ENCODE assay signal across 8 cellular contexts in genomic region chr17:82297280-82297803, GRCh38. TPM values are rescaled to one million over a fixed set of nuclear protein-coding genes. Genes with fewer than 3 reads are reported as not detected.
DNase-seq lines count a peak whose midpoint lies in the region; ATAC-seq, FAIRE-seq and TF ChIP-seq lines count a peak whose summit lies in the region.

No MANE protein-coding gene starts in this region.

- peaks cover 63 to 76% of the 10 kb centered on the region in 2 experiments for H3K4me1 ChIP-seq in K562 (replicated peaks in 1 of 2; ENCODE audit: control insufficient read depth in 2 of 2, insufficient read depth in 2 of 2, low read length in 2 of 2)
- H3K4me1 ChIP-seq in HAP-1: peaks cover 2% of the 10 kb centered on the region; the same call in 1 of the 2 replicates
- H3K4me1 ChIP-seq in Caco-2: peaks cover 34% of the 10 kb centered on the region

- no peaks in the 10 kb centered on the region for H3K27me3 ChIP-seq in K562 (ENCODE audit: control insufficient read depth in 2 of 2, insufficient read depth in 2 of 2, low read length in 2 of 2)
- H3K27me3 ChIP-seq in HAP-1 (ENCODE audit: low read depth): peaks cover 18% of the 10 kb centered on the region; the same call in 1 of the 2 replicates
- no peaks in the 10 kb centered on the region for H3K27me3 ChIP-seq in Caco-2 (replicated peaks; ENCODE audit: control insufficient read depth, insufficient read depth, low read length)

- no peaks in the 10 kb centered on the region for H3K9me3 Mint-ChIP-seq in Caco-2 (ENCODE audit: unreplicated experiment)

- in situ Hi-C loops in K562 (cut with MboI): no loop called here
- in situ Hi-C loops in HAP-1 (cut with MboI; ENCODE audit: low sequenced_read_pairs): no loop called here

- H3K9me3 ChIP-seq in K562 (replicated peaks; ENCODE audit: control insufficient read depth, insufficient read depth, low read depth, low read length) (no peaks in the 10 kb centered on the region), HAP-1 (no peaks in the 10 kb centered on the region), Caco-2 (no peaks in the 10 kb centered on the region)

- peak overlapping the region; percentile 79 for H3K4me2 ChIP-seq in K562 (ENCODE audit: insufficient read depth, low read length)

- no peak for FAIRE-seq in K562 (lab: Jason Lieb, UNC)

- H3K4me3 Mint-ChIP-seq in Caco-2 (ENCODE audit: unreplicated experiment): no peak overlapping the region

- TF ChIP-seq CTCF in K562 (IDR thresholded peaks at IDR 0.05 in 2 of 3, conservative IDR thresholded peaks at IDR 0.05 in 1 of 3; ENCODE audit: insufficient read depth in 2 of 3, low read depth in 1 of 3, low read length in 3 of 3) (no peak), lower leg skin (IDR thresholded peaks at IDR 0.05) (no peak), Caco-2 (IDR thresholded peaks at IDR 0.05; ENCODE audit: insufficient read depth in 1 of 2, low read depth in 1 of 2, low read length in 1 of 2, severe bottlenecking in 1 of 2, unreplicated experiment in 1 of 2) (no peak)

- H3K4me3 ChIP-seq in K562 (peak overlapping the region; percentile 26; the same call in 1 of the 2 replicates), lower leg skin (ENCODE audit: low read depth, poor library complexity, severe bottlenecking) (no peak overlapping the region), HAP-1 (no peak overlapping the region), Caco-2 (ENCODE audit: low read depth, low read length) (no peak overlapping the region)

- H3K27ac ChIP-seq in K562 (ENCODE audit: extremely low read depth, low read depth, low read length): peak overlapping the region; percentile 67

- peak overlapping the region; percentile 96 for H2AFZ ChIP-seq in K562 (ENCODE audit: low read depth, low read length)

- DNase-seq in GF-D8 (lab: John Stamatoyannopoulos, UW): peak; percentile 54
- peak; percentile 52 for DNase-seq in UCSD-AML1 (lab: John Stamatoyannopoulos, UW; ENCODE audit: unreplicated experiment)
- peak in 3 of 4 experiments; percentile 45 to 65 (median 59) for DNase-seq in K562 (ENCODE audit: extremely low read depth in 1 of 4, low spot score in 3 of 4)
- peak; percentile 90 to 98 for DNase-seq in lower leg skin (ENCODE audit: low spot score in 2 of 2)
- peak; percentile 75 for DNase-seq in stimulated activated CD8-positive, alpha-beta memory T cell treated with anti-CD3 and anti-CD28 coated beads, Interleukin-12 subunit alpha, Interleukin-12 subunit beta, amount 100 ng/mL, for 4 hours (ENCODE audit: low read depth)
- no peak for DNase-seq in HAP-1 (ENCODE audit: low spot score in 2 of 2)
- DNase-seq in Caco-2: no peak

- ATAC-seq in K562: no peak

- H3K36me3 ChIP-seq in K562 (ENCODE audit: control insufficient read depth, insufficient read depth, low read length) (no peaks in the 10 kb centered on the region; the same call in 2 of the 3 replicates), HAP-1 (replicated peaks) (no peaks in the 10 kb centered on the region), Caco-2 (ENCODE audit: control insufficient read depth, insufficient read depth, low read length) (no peaks in the 10 kb centered on the region)

- no peaks in the 10 kb centered on the region for H3K9me1 ChIP-seq in K562 (ENCODE audit: control insufficient read depth, insufficient read depth, low read length)

- no peaks in the 10 kb centered on the region for H3K27me3 Mint-ChIP-seq in Caco-2 (ENCODE audit: insufficient read depth, unreplicated experiment)

- WGBS in K562 (ENCODE audit: insufficient coverage, low coverage, missing lambda C conversion rate): 14% methylated on average over 19 of the region's 19 CpGs
- WGBS in lower leg skin, 2 donors: 33 to 47% methylated on average over 19 of the region's 19 CpGs

- H3K79me2 ChIP-seq in K562 (ENCODE audit: control insufficient read depth, insufficient read depth, low read length): peaks cover 16% of the 10 kb centered on the region; the same call in 2 of the 3 replicates

- peaks cover 16% of the 10 kb centered on the region for H3K4me1 Mint-ChIP-seq in Caco-2 (ENCODE audit: low read depth, unreplicated experiment)

- no peak for TF ChIP-seq EP300 in Ishikawa (IDR thresholded peaks at IDR 0.05; ENCODE audit: borderline replicate concordance)
- TF ChIP-seq EP300 in K562 (IDR thresholded peaks at IDR 0.05; ENCODE audit: low read length): no peak

- H3K36me3 Mint-ChIP-seq in Caco-2 (ENCODE audit: insufficient read depth, unreplicated experiment): peaks cover 7% of the 10 kb centered on the region

- TF ChIP-seq RAD21 in Ishikawa (IDR thresholded peaks at IDR 0.05; ENCODE audit: low read depth) (no peak), K562 (CRISPR knock-in tag; conservative IDR thresholded peaks at IDR 0.05 in 1 of 2, IDR thresholded peaks at IDR 0.05 in 1 of 2) (no peak)

- intact Hi-C loops in K562 (cut with micrococcal nuclease) (no loop called here), lower leg skin (cut with DNase I; ENCODE audit: low total_unique reads) (no loop called here), Caco-2 (cut with micrococcal nuclease; ENCODE audit: unreplicated experiment) (no loop called here)

- BruUV-seq in K562 (replicated peaks; lab: Mats Ljungman, UMichigan): no TSS peak
- no TSS peak for BruUV-seq in Caco-2 (replicated peaks; lab: Mats Ljungman, UMichigan)

- POLR2A ChIA-PET in K562 (lab: Yijun Ruan, JAX): no interaction called here
- POLR2A ChIA-PET in Caco-2 (lab: Charles Lee): no interaction called here

- H3K9ac ChIP-seq in K562 (ENCODE audit: insufficient read depth in 1 of 2, low read depth in 2 of 2, low read length in 2 of 2): peak overlapping the region; percentile 48 to 87

- CTCF ChIA-PET in K562 (lab: Yijun Ruan, JAX; ENCODE audit: low intra/inter-chr PET ratio) (no interaction called here), Caco-2 (lab: Charles Lee) (interaction anchor here (0.9 kb wide), 1 partner anchor 16 kb away, joined by 3 read pairs; no protein-coding TSS in a partner anchor)

- no peaks in the 10 kb centered on the region for H4K20me1 ChIP-seq in K562 (replicated peaks; ENCODE audit: control insufficient read depth, insufficient read depth, low read length)

- no peak for TF ChIP-seq POLR2A in K562 (conservative IDR thresholded peaks at IDR 0.05)
- TF ChIP-seq POLR2A in lower leg skin (IDR thresholded peaks at IDR 0.05): no peak

- no peak overlapping the region for H3K27ac Mint-ChIP-seq in Caco-2 (ENCODE audit: unreplicated experiment)

RNA-seq across cellular contexts. Expression of gene CD7, which starts 20.1 kb away (rescaled TPM):
- total RNA-seq in K562 (2011; cell fraction: chromatin; rRNA removed; ENCODE audit: low replicate concordance): 0.44 TPM in 1 of 2 replicates, not detected in the other
- 0.66 and 0.83 TPM in 2 replicates for total RNA-seq in K562 (2011; cell fraction: nucleolus; rRNA removed)
- 0.69 TPM in 1 of 2 replicates, not detected in the other for total RNA-seq in K562 (2011; cell fraction: nucleoplasm; rRNA removed)
- total RNA-seq in K562 (2014; rRNA removed): not detected in 2 replicates
- total RNA-seq in K562 (2014; rRNA removed; fragmentation: Illumina TruSeq; extraction: Trizol): not detected in 2 replicates
- not detected in 2 replicates for total RNA-seq in K562 (2015; rRNA removed; fragmentation: Illumina TruSeq; extraction: Trizol)
- 0.18 and 0.35 TPM in 2 replicates for total RNA-seq in K562 (2021)
- polyA plus RNA-seq in K562 (2011; rRNA removed): 0.21 and 0.85 TPM in 2 replicates
- 0.34 and 1.3 TPM in 2 replicates for polyA plus RNA-seq in K562 (2011; cell fraction: cytosol; rRNA removed)
- 0.88 and 1.2 TPM in 2 replicates for polyA plus RNA-seq in K562 (2011; cell fraction: nucleus; rRNA removed)
- polyA plus RNA-seq in K562 (2012): 0.16 and 0.19 TPM in 2 replicates
- not detected in 2 replicates for polyA plus RNA-seq in K562 (2014; fragmentation: Illumina TruSeq; extraction: Trizol)
- not detected for polyA plus RNA-seq in K562 (2014; fragmentation: Nextera tagmentation; extraction: Ambion mirVana)
- not detected in 2 replicates for polyA plus RNA-seq in K562 (2014; rRNA removed)
- polyA minus RNA-seq in K562 (2011; rRNA and poly(A)+ RNA removed): not detected in 2 replicates
- polyA minus RNA-seq in K562 (2011; cell fraction: cytosol; rRNA and poly(A)+ RNA removed): 1.0 TPM in 1 of 2 replicates, not detected in the other
- 0.27 TPM in 1 of 2 replicates, not detected in the other for polyA minus RNA-seq in K562 (2011; cell fraction: nucleus; rRNA and poly(A)+ RNA removed)
- total RNA-seq in lower leg skin: under 1 TPM in 2 of 4 donors, not detected in 2; 0.45 to 0.99 TPM
- total RNA-seq in Caco-2 (2022): 0.37 and 0.93 TPM in 2 replicates

RNA-seq across cellular contexts. Expression of gene CSNK1D, which starts 23.8 kb away (rescaled TPM):
- 268 and 441 TPM in 2 replicates for total RNA-seq in K562 (2011; cell fraction: chromatin; rRNA removed; ENCODE audit: low replicate concordance)
- total RNA-seq in K562 (2011; cell fraction: nucleolus; rRNA removed): 196 and 213 TPM in 2 replicates
- total RNA-seq in K562 (2011; cell fraction: nucleoplasm; rRNA removed): 179 and 187 TPM in 2 replicates
- total RNA-seq in K562 (2014; rRNA removed): 26.1 and 39.0 TPM in 2 replicates
- total RNA-seq in K562 (2014; rRNA removed; fragmentation: Illumina TruSeq; extraction: Trizol): 35.9 and 41.3 TPM in 2 replicates
- 35.7 and 36.6 TPM in 2 replicates for total RNA-seq in K562 (2015; rRNA removed; fragmentation: Illumina TruSeq; extraction: Trizol)
- total RNA-seq in K562 (2021): 95.3 and 114 TPM in 2 replicates
- 82.8 and 96.8 TPM in 2 replicates for polyA plus RNA-seq in K562 (2011; rRNA removed)
- polyA plus RNA-seq in K562 (2011; cell fraction: cytosol; rRNA removed): 51.5 and 60.4 TPM in 2 replicates
- polyA plus RNA-seq in K562 (2011; cell fraction: nucleus; rRNA removed): 306 and 488 TPM in 2 replicates
- 102 and 106 TPM in 2 replicates for polyA plus RNA-seq in K562 (2012)
- 123 and 133 TPM in 2 replicates for polyA plus RNA-seq in K562 (2014; fragmentation: Illumina TruSeq; extraction: Trizol)
- polyA plus RNA-seq in K562 (2014; fragmentation: Nextera tagmentation; extraction: Ambion mirVana): 1 to 10 TPM; 6.5 to 7.4 TPM
- 81.0 and 90.3 TPM in 2 replicates for polyA plus RNA-seq in K562 (2014; rRNA removed)
- 56.2 and 74.7 TPM in 2 replicates for polyA minus RNA-seq in K562 (2011; rRNA and poly(A)+ RNA removed)
- polyA minus RNA-seq in K562 (2011; cell fraction: cytosol; rRNA and poly(A)+ RNA removed): 45.7 and 51.3 TPM in 2 replicates
- polyA minus RNA-seq in K562 (2011; cell fraction: nucleus; rRNA and poly(A)+ RNA removed): 71.1 and 74.9 TPM in 2 replicates
- total RNA-seq in lower leg skin: 10 to 100 TPM; 46.0 to 88.4 (median 56.4) TPM
- total RNA-seq in Caco-2 (2022): 196 TPM in 2 replicates

RNA-seq across cellular contexts. Expression of gene SECTM1, which starts 36.2 kb away (rescaled TPM):
- 0.86 TPM in 1 of 2 replicates, not detected in the other for total RNA-seq in K562 (2011; cell fraction: chromatin; rRNA removed; ENCODE audit: low replicate concordance)
- 0.53 and 0.83 TPM in 2 replicates for total RNA-seq in K562 (2011; cell fraction: nucleolus; rRNA removed)
- total RNA-seq in K562 (2011; cell fraction: nucleoplasm; rRNA removed): 0.99 TPM in 1 of 2 replicates, not detected in the other
- total RNA-seq in K562 (2014; rRNA removed): 0.18 TPM in 1 of 2 replicates, not detected in the other
- total RNA-seq in K562 (2014; rRNA removed; fragmentation: Illumina TruSeq; extraction: Trizol): not detected in 2 replicates
- not detected in 2 replicates for total RNA-seq in K562 (2015; rRNA removed; fragmentation: Illumina TruSeq; extraction: Trizol)
- 0.11 TPM in 1 of 2 replicates, not detected in the other for total RNA-seq in K562 (2021)
- polyA plus RNA-seq in K562 (2011; rRNA removed): 0.19 and 0.46 TPM in 2 replicates
- polyA plus RNA-seq in K562 (2011; cell fraction: cytosol; rRNA removed): 0.35 and 1.1 TPM in 2 replicates
- polyA plus RNA-seq in K562 (2011; cell fraction: nucleus; rRNA removed): 0.31 and 0.47 TPM in 2 replicates
- 0.36 and 0.57 TPM in 2 replicates for polyA plus RNA-seq in K562 (2012)
- 0.15 TPM in 1 of 2 replicates, not detected in the other for polyA plus RNA-seq in K562 (2014; fragmentation: Illumina TruSeq; extraction: Trizol)
- not detected for polyA plus RNA-seq in K562 (2014; fragmentation: Nextera tagmentation; extraction: Ambion mirVana)
- not detected in 2 replicates for polyA plus RNA-seq in K562 (2014; rRNA removed)
- polyA minus RNA-seq in K562 (2011; rRNA and poly(A)+ RNA removed): 0.18 and 0.33 TPM in 2 replicates
- polyA minus RNA-seq in K562 (2011; cell fraction: cytosol; rRNA and poly(A)+ RNA removed): not detected in 2 replicates
- 0.94 TPM in 1 of 2 replicates, not detected in the other for polyA minus RNA-seq in K562 (2011; cell fraction: nucleus; rRNA and poly(A)+ RNA removed)
- total RNA-seq in lower leg skin: 10 to 100 TPM; 12.4 to 16.3 (median 14.5) TPM
- 0.37 and 0.75 TPM in 2 replicates for total RNA-seq in Caco-2 (2022)

Comparison
In these comparisons a context has a peak if more than half of its experiments do, and no peak if none do; other contexts are left out.
1. DNase-seq: peak in GF-D8 (single experiment), UCSD-AML1 (single experiment), K562 (3 of 4), lower leg skin (2 of 2) and stimulated activated CD8-positive, alpha-beta memory T cell treated with anti-CD3 and anti-CD28 coated beads, Interleukin-12 subunit alpha, Interleukin-12 subunit beta, amount 100 ng/mL, for 4 hours (single experiment); none in HAP-1 (0 of 2) and Caco-2 (0 of 2).